25 cellular contexts compared by ENCODE assay signal in the genomic region with DNA sequence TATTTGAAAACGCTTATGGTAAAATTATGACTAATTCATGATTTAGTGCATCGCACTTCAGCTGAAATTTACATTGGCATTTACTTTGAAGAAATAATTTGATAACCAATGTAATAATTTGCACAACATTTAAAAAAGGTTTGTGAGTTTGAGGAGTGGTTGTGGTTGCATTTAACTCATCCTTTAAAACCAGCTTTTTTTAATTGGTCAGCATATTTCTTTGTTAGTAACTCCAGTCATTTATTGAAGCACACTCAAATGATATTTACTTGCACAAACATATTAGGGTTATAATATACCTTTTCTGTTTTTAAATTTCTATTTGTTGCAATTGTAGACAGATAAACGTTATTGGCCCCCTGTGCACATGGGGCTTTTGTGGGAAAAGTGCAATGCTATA.
"Had no signal": no experiment of that assay in that cellular context is flagged by ENCODE, and none has a peak within 500 bp of the region (broad histone marks: within the 10 kb centered on the region; RNA-seq: fewer than 3 reads in every experiment).

No MANE protein-coding gene starts in this region.

- H3K27me3 Mint-ChIP-seq: activated CD4-positive, alpha-beta memory T cell treated with anti-CD3 and anti-CD28 coated beads for 36 hours; activated CD4-positive, alpha-beta T cell treated with anti-CD3 and anti-CD28 coated beads, Interleukin-2, amount 10 ng/mL, durations not matched to agents 7 days and 5 days; activated naive CD4-positive, alpha-beta T cell treated with anti-CD3 and anti-CD28 coated beads, Interleukin-2, amount 10 ng/mL, durations not matched to agents 7 days and 5 days; activated naive CD8-positive, alpha-beta T cell treated with anti-CD3 and anti-CD28 coated beads, Interleukin-2, amount 10 ng/mL, durations not matched to agents 7 days and 5 days; activated T-helper 17 cell treated with anti-CD3 and anti-CD28 coated beads, Interleukin-2, amount 50 U/mL, for 72 hours had no signal

- H3K9me3 Mint-ChIP-seq: activated CD4-positive, alpha-beta memory T cell treated with anti-CD3 and anti-CD28 coated beads for 36 hours; activated naive CD4-positive, alpha-beta T cell treated with anti-CD3 and anti-CD28 coated beads, Interleukin-2, amount 10 ng/mL, durations not matched to agents 7 days and 5 days; activated T-cell treated with anti-CD3 and anti-CD28 coated beads, Interleukin-2, amount 50 U/mL, for 4 hours; activated T-helper 17 cell treated with anti-CD3 and anti-CD28 coated beads, Interleukin-2, amount 50 U/mL, for 72 hours had no signal

- H3K4me3 ChIP-seq: MG63, SK-N-MC had no signal

- ATAC-seq: activated T-cell treated with anti-CD3 and anti-CD28 coated beads, Interleukin-2, amount 50 U/mL, for 4 hours; activated T-helper 17 cell treated with anti-CD3 and anti-CD28 coated beads, Interleukin-2, amount 50 U/mL, for 72 hours; Panc1 had no signal

- FAIRE-seq: bronchial epithelial cell had no signal

- H3K27ac Mint-ChIP-seq: activated CD4-positive, alpha-beta memory T cell treated with anti-CD3 and anti-CD28 coated beads for 36 hours; activated CD4-positive, alpha-beta T cell treated with anti-CD3 and anti-CD28 coated beads, Interleukin-2, amount 10 ng/mL, durations not matched to agents 7 days and 5 days; activated naive CD4-positive, alpha-beta T cell treated with anti-CD3 and anti-CD28 coated beads, Interleukin-2, amount 10 ng/mL, durations not matched to agents 7 days and 5 days; activated T-helper 17 cell treated with anti-CD3 and anti-CD28 coated beads, Interleukin-2, amount 50 U/mL, for 72 hours had no signal

- H3K27ac ChIP-seq: SK-N-MC, VCaP had no signal

- DNase-seq: activated CD4-positive, alpha-beta memory T cell treated with anti-CD3 and anti-CD28 coated beads for 36 hours; activated CD4-positive, alpha-beta T cell treated with anti-CD3 and anti-CD28 coated beads, Interleukin-2, amount 10 ng/mL, durations not matched to agents 7 days and 5 days; activated CD4-positive, CD25-positive, alpha-beta regulatory T cell; activated CD8-positive, alpha-beta memory T cell treated with anti-CD3 and anti-CD28 coated beads for 24 hours; activated gamma-delta T cell treated with Interleukin-2 at 50 U/mL for 16 hours; activated naive CD4-positive, alpha-beta T cell treated with anti-CD3 and anti-CD28 coated beads, Interleukin-2, amount 10 ng/mL, durations not matched to agents 7 days and 5 days; activated naive CD8-positive, alpha-beta T cell treated with anti-CD3 and anti-CD28 coated beads, Interleukin-2, amount 10 ng/mL, durations not matched to agents 7 days and 5 days; activated T-cell treated with anti-CD3 and anti-CD28 coated beads, Interleukin-2, amount 50 U/mL, for 4 hours; aorta; central memory CD4-positive, alpha-beta T cell; MV-4-11; NCI-H1417 treated with DMSO at 0.1 percent for 48 hours; NCI-H1694 treated with DMSO at 0.1 percent for 48 hours; NCI-H2081 treated with DMSO at 0.1 percent for 48 hours; NCI-H510A; NK-92 treated with Interleukin-12 subunit alpha and Interleukin-12 subunit beta, amount 100 ng/mL, for 24 hours; OCI-M1; RPMI8226; T-helper 1 cell had no signal

- H3K9me3 ChIP-seq: MG63 had no signal

- H3K4me3 Mint-ChIP-seq: activated CD4-positive, alpha-beta memory T cell treated with anti-CD3 and anti-CD28 coated beads for 36 hours; activated CD4-positive, alpha-beta T cell treated with anti-CD3 and anti-CD28 coated beads, Interleukin-2, amount 10 ng/mL, durations not matched to agents 7 days and 5 days; activated naive CD4-positive, alpha-beta T cell treated with anti-CD3 and anti-CD28 coated beads, Interleukin-2, amount 10 ng/mL, durations not matched to agents 7 days and 5 days; activated naive CD8-positive, alpha-beta T cell treated with anti-CD3 and anti-CD28 coated beads, Interleukin-2, amount 10 ng/mL, durations not matched to agents 7 days and 5 days; activated T-cell treated with anti-CD3 and anti-CD28 coated beads, Interleukin-2, amount 50 U/mL, for 4 hours; activated T-helper 17 cell treated with anti-CD3 and anti-CD28 coated beads, Interleukin-2, amount 50 U/mL, for 72 hours had no signal

- H3K36me3 Mint-ChIP-seq: activated CD4-positive, alpha-beta memory T cell treated with anti-CD3 and anti-CD28 coated beads for 36 hours; activated naive CD8-positive, alpha-beta T cell treated with anti-CD3 and anti-CD28 coated beads, Interleukin-2, amount 10 ng/mL, durations not matched to agents 7 days and 5 days had no signal
